ENCODE assay signal across 24 cellular contexts in genomic region chr11:46599340-46600067, GRCh38. TPM values are rescaled to one million over a fixed set of nuclear protein-coding genes. Genes with fewer than 3 reads are reported as not detected.
DNase-seq lines count a peak whose midpoint lies in the region; ATAC-seq and TF ChIP-seq lines count a peak whose summit lies in the region.
"Had no signal": no experiment of that assay in that cellular context is flagged by ENCODE, and none has a peak within 500 bp of the region (broad histone marks: within the 10 kb centered on the region; RNA-seq: fewer than 3 reads in every experiment).

No MANE protein-coding gene starts in this region.

- peaks cover 6% of the 10 kb centered on the region for H3K36me3 Mint-ChIP-seq in chondrocyte (ENCODE audit: low read depth)
- H3K36me3 Mint-ChIP-seq: activated naive CD8-positive, alpha-beta T cell had no signal

- intact Hi-C loops in lower lobe of right lung (cut with DNase I): no loop called here

- H3K4me1 ChIP-seq in lower lobe of right lung (peaks cover under 1% of the 10 kb centered on the region), subcutaneous abdominal adipose tissue (ENCODE audit: control insufficient read depth in 5 of 5, insufficient read depth in 5 of 5, low read length in 5 of 5) (peaks cover 0 to 18% (median 9%) of the 10 kb centered on the region in 5 donors)

- H3K27ac Mint-ChIP-seq in chondrocyte (ENCODE audit: unreplicated experiment): no peak overlapping the region
- H3K27ac Mint-ChIP-seq: activated B cell treated with CpG ODN at 0.5 μM for 24 hours; activated CD8-positive, alpha-beta T cell treated with anti-CD3 and anti-CD28 coated beads for 36 hours; activated naive CD8-positive, alpha-beta T cell; IgD-negative memory B cell; stimulated activated naive CD8-positive, alpha-beta T cell treated with anti-CD3 and anti-CD28 coated beads, Interleukin-15, Interleukin-2, amounts not matched to agents 100 ng/mL and 50 ng/mL, for 24 hours had no signal

- H3K9ac ChIP-seq in SK-N-MC (ENCODE audit: insufficient read length): no peak overlapping the region
- peak overlapping the region in 2 of 5 donors; percentile 11 to 40 for H3K9ac ChIP-seq in subcutaneous abdominal adipose tissue (ENCODE audit: low read length in 5 of 5)

- peak overlapping the region; percentile 67; the same call in 1 of the 2 replicates for H3K27ac ChIP-seq in SK-N-MC
- no peak overlapping the region for H3K27ac ChIP-seq in lower lobe of right lung
- peak overlapping the region; percentile 39 for H3K27ac ChIP-seq in subcutaneous abdominal adipose tissue (ENCODE audit: low read depth, low read length)
- H3K27ac ChIP-seq: epithelial cell of prostate, SJCRH30 had no signal

- H3K9me3 Mint-ChIP-seq in chondrocyte (ENCODE audit: low read depth): no peaks in the 10 kb centered on the region
- H3K9me3 Mint-ChIP-seq: activated CD8-positive, alpha-beta T cell treated with anti-CD3 and anti-CD28 coated beads for 36 hours; stimulated activated naive CD8-positive, alpha-beta T cell treated with anti-CD3 and anti-CD28 coated beads, Interleukin-15, Interleukin-2, amounts not matched to agents 100 ng/mL and 50 ng/mL, for 24 hours had no signal

- H3K4me3 Mint-ChIP-seq in chondrocyte (ENCODE audit: unreplicated experiment): no peak overlapping the region
- H3K4me3 Mint-ChIP-seq: activated B cell treated with CpG ODN at 0.5 μM for 24 hours; activated CD8-positive, alpha-beta T cell treated with anti-CD3 and anti-CD28 coated beads for 36 hours; activated naive CD8-positive, alpha-beta T cell; stimulated activated naive CD8-positive, alpha-beta T cell treated with anti-CD3 and anti-CD28 coated beads, Interleukin-15, Interleukin-2, amounts not matched to agents 100 ng/mL and 50 ng/mL, for 24 hours had no signal

- H3K9me3 ChIP-seq in SK-N-MC (ENCODE audit: low read depth, low read length) (no peaks in the 10 kb centered on the region), lower lobe of right lung (no peaks in the 10 kb centered on the region), subcutaneous abdominal adipose tissue (ENCODE audit: control insufficient read depth in 5 of 5, low read length in 5 of 5) (no peaks in the 10 kb centered on the region)
- H3K9me3 ChIP-seq: SJCRH30 had no signal

- no peak for TF ChIP-seq CTCF in fibroblast of mammary gland (conservative IDR thresholded peaks at IDR 0.05; ENCODE audit: control insufficient read depth, insufficient read depth, low read depth, low read length)
- TF ChIP-seq CTCF in lower lobe of right lung (IDR thresholded peaks at IDR 0.05): no peak
- TF ChIP-seq CTCF in chondrocyte (IDR thresholded peaks at IDR 0.05): no peak

- H3K36me3 ChIP-seq in SK-N-MC (ENCODE audit: insufficient read depth, low read length) (no peaks in the 10 kb centered on the region), lower lobe of right lung (peaks cover 8% of the 10 kb centered on the region), subcutaneous abdominal adipose tissue (ENCODE audit: control insufficient read depth in 5 of 5, insufficient read depth in 5 of 5, low read length in 5 of 5) (peaks cover 3 to 7% (median 6%) of the 10 kb centered on the region in 5 donors), H7 (replicated peaks; ENCODE audit: control insufficient read depth, insufficient read depth, low read length) (no peaks in the 10 kb centered on the region; the same call in none of the 2 replicates)
- H3K36me3 ChIP-seq: SJCRH30 had no signal

- DNase-seq in SK-N-MC (ENCODE audit: low read depth, low spot score) (no peak), fibroblast of mammary gland (ENCODE audit: low read depth) (peak; percentile 48), lower lobe of right lung (no peak), chondrocyte (ENCODE audit: low spot score) (no peak), H7 (no peak), KG1 (lab: John Stamatoyannopoulos, UW) (no peak)
- DNase-seq: ACHN; activated B cell treated with CpG ODN at 0.5 μM for 24 hours; activated CD8-positive, alpha-beta T cell treated with anti-CD3 and anti-CD28 coated beads for 36 hours; activated T-cell treated with anti-CD3 and anti-CD28 coated beads, Interleukin-2, amount 50 U/mL, for 48 hours; C1 segment of cervical spinal cord; GDM1; glutamatergic neuron; MM.1S; NCI-H1694; OCI-M1; SJCRH30 had no signal

- no peaks in the 10 kb centered on the region for H3K4me1 Mint-ChIP-seq in chondrocyte (ENCODE audit: low read depth)

- H3K27me3 Mint-ChIP-seq in chondrocyte (ENCODE audit: low read depth): no peaks in the 10 kb centered on the region
- H3K27me3 Mint-ChIP-seq: activated B cell treated with CpG ODN at 0.5 μM for 24 hours; activated CD8-positive, alpha-beta T cell treated with anti-CD3 and anti-CD28 coated beads for 36 hours; activated naive CD8-positive, alpha-beta T cell; IgD-negative memory B cell; stimulated activated naive CD8-positive, alpha-beta T cell treated with anti-CD3 and anti-CD28 coated beads, Interleukin-15, Interleukin-2, amounts not matched to agents 100 ng/mL and 50 ng/mL, for 24 hours had no signal

- H3K27me3 ChIP-seq in lower lobe of right lung (ENCODE audit: low read depth): no peaks in the 10 kb centered on the region
- H3K27me3 ChIP-seq in subcutaneous abdominal adipose tissue (ENCODE audit: control insufficient read depth in 5 of 5, insufficient read depth in 4 of 5, low read length in 5 of 5): no peaks in the 10 kb centered on the region
- no peaks in the 10 kb centered on the region for H3K27me3 ChIP-seq in H7 (ENCODE audit: control insufficient read depth, insufficient read depth, low read length)
- H3K27me3 ChIP-seq: SJCRH30 had no signal

- ATAC-seq in lower lobe of right lung (peak; percentile 47 to 61), GM18520 (IDR thresholded peaks at IDR 0.05; ENCODE audit: unreplicated experiment) (no peak)
- ATAC-seq: activated CD8-positive, alpha-beta T cell treated with anti-CD3 and anti-CD28 coated beads for 36 hours; HCT116 had no signal

- no peak overlapping the region for H3K4me3 ChIP-seq in SK-N-MC
- no peak overlapping the region for H3K4me3 ChIP-seq in fibroblast of mammary gland (ENCODE audit: control insufficient read depth, low read depth, low read length)
- H3K4me3 ChIP-seq in lower lobe of right lung: no peak overlapping the region
- H3K4me3 ChIP-seq in subcutaneous abdominal adipose tissue (ENCODE audit: low read depth in 1 of 5, low read length in 5 of 5): no peak overlapping the region
- no peak overlapping the region for H3K4me3 ChIP-seq in H7 (ENCODE audit: insufficient read depth, low read depth, low read length)
- H3K4me3 ChIP-seq: SJCRH30 had no signal

RNA-seq across cellular contexts. Expression of gene AMBRA1, which starts 5.7 kb away (rescaled TPM):
- total RNA-seq in lower lobe of right lung: 39.9 TPM
- 21.5 to 25.1 TPM (median 24.9 TPM) in 3 replicates for total RNA-seq in chondrocyte
- total RNA-seq in H7 (2014; rRNA removed; shearing (Covaris generic)): 36.8 and 42.5 TPM in 2 replicates

RNA-seq across cellular contexts. Expression of gene HARBI1, which starts 17.5 kb away (rescaled TPM):
- total RNA-seq in lower lobe of right lung (6.3 TPM), chondrocyte (4.3 to 7.3 TPM (median 5.3 TPM) in 3 replicates)
- total RNA-seq in H7 (2014; rRNA removed; shearing (Covaris generic)): 3.9 TPM in 2 replicates

RNA-seq across cellular contexts. Expression of gene ATG13, which starts 17.8 kb away (rescaled TPM):
- total RNA-seq in lower lobe of right lung: 54.4 TPM
- 60.6 to 76.0 TPM (median 67.1 TPM) in 3 replicates for total RNA-seq in chondrocyte
- 60.0 and 63.5 TPM in 2 replicates for total RNA-seq in H7 (2014; rRNA removed; shearing (Covaris generic))
